In the genomic region with DNA sequence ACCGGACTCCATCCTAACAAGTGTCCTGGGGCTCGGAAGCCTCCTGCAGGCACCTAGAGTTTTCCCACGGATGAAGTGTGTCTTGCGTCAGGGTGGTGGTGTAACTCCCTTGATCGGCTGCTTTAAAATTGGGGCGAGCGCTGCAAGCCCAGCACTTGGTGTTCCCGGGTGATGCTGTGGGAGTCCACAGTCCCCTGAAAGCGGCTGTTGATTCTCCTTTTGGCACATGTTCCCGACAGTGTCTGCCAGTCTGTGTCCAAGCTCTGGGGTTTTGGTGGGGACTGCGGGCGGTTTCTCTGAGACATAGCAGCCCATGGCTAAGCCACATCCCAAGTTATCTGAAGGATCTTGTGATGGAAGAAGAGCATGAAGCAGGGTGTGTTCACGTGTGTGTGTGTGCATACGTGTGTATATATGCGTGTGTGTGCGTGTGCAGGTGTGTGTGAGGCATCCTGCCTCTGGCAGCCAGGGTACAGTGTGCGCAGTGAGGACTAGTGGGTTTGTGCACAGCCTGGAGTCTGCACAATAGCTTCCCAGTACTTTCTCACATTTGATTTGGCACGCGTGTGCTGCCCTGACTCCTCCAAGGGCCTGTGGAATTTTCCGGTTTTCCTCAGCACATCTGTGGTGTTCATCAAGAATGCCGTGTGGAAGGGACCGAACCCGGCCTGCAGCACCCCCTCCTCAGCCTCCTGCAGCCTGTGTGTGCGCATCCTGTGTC, we compare ENCODE assay signal across 19 cellular contexts. TPM values are rescaled to one million over a fixed set of nuclear protein-coding genes. Genes with fewer than 3 reads are reported as not detected.
"Had no signal": no experiment of that assay in that cellular context is flagged by ENCODE, and none has a peak within 500 bp of the region (broad histone marks: within the 10 kb centered on the region; RNA-seq: fewer than 3 reads in every experiment).

No MANE protein-coding gene starts in this region.

- H3K27ac ChIP-seq: coronary artery, foreskin keratinocyte, SK-N-MC, upper lobe of right lung, VCaP had no signal

- ATAC-seq: foreskin keratinocyte; naive thymus-derived CD4-positive, alpha-beta T cell; stimulated activated naive B cell treated with anti-CD40 and anti-IgM and Interleukin-4, amounts not matched to agents 10 μg/mL and 1 μg/mL and 100 μg/mL, for 72 hours; upper lobe of right lung had no signal

- DNase-seq: activated CD4-positive, alpha-beta T cell treated with anti-CD3 and anti-CD28 coated beads, Interleukin-2, amount 50 U/mL, for 48 hours; activated naive CD4-positive, alpha-beta T cell treated with anti-CD3 and anti-CD28 coated beads, Interleukin-2, amount 10 ng/mL, durations not matched to agents 7 days and 5 days; activated T-cell treated with anti-CD3 and anti-CD28 coated beads, Interleukin-2, amount 50 U/mL, for 24 hours; effector CD8-positive, alpha-beta T cell; foreskin keratinocyte; glutamatergic neuron; immature natural killer cell; naive thymus-derived CD4-positive, alpha-beta T cell; stimulated activated CD4-positive, alpha-beta T cell treated with anti-CD3 and anti-CD28 coated beads, Interleukin-4, amount 100 ng/mL, for 1 hour; stimulated activated naive B cell treated with anti-CD40 and anti-IgM and Interleukin-4, amounts not matched to agents 10 μg/mL and 1 μg/mL and 100 μg/mL, for 72 hours; upper lobe of right lung had no signal

RNA-seq across cellular contexts. Expression of a gene that starts 16.9 kb away (rescaled TPM):
- total RNA-seq: cardiac septum; foreskin keratinocyte; lung microvascular endothelial cell; naive thymus-derived CD4-positive, alpha-beta T cell; upper lobe of right lung had no signal

RNA-seq across cellular contexts. Expression of a gene that starts 44.3 kb away (rescaled TPM):
- total RNA-seq: cardiac septum, foreskin keratinocyte, lung microvascular endothelial cell, mucosa of descending colon, skeletal muscle tissue, subcutaneous adipose tissue, upper lobe of right lung had no signal
